ENCODE assay signal across 14 cellular contexts in the genomic region with DNA sequence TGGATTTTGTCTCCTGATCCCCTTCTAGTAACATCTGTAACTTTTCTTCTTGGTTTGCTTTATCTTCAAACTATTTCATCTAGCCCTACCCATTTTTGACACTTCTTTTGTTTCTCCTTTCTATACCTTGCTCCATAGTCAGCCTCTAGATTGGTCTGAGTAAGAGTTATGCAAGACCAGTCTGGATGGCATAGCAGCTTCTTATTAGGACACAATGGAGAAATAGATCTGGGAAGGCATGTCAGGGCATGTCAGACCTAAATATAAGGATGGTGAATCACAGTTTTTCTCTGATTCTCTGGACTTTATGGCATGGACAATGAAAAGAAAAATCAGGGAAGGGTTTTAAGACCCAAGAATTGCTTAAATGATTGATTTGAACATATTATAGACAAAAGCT.
DNase-seq lines count a peak whose midpoint lies in the region; TF ChIP-seq lines count a peak whose summit lies in the region.
"Had no signal": no experiment of that assay in that cellular context is flagged by ENCODE, and none has a peak within 500 bp of the region (broad histone marks: within the 10 kb centered on the region; RNA-seq: fewer than 3 reads in every experiment).

No MANE protein-coding gene starts in this region.

- no peak for TF ChIP-seq EP300 in Ishikawa (IDR thresholded peaks at IDR 0.05; ENCODE audit: borderline replicate concordance)

- peaks cover 17% of the 10 kb centered on the region for H3K4me1 ChIP-seq in adipocyte (ENCODE audit: control insufficient read depth, insufficient read depth, low read length)

- no peaks in the 10 kb centered on the region for H3K36me3 ChIP-seq in adipocyte (ENCODE audit: control insufficient read depth, insufficient read depth, low read length, severe bottlenecking)

- H3K4me3 ChIP-seq in adipocyte (ENCODE audit: low read length) = no peak overlapping the region

- intact Hi-C loops in cardiac septum (cut with DNase I) = no loop called here

- in situ Hi-C loops in G401 (cut with HindIII; ENCODE audit: low sequenced_read_pairs) = no loop called here

- TF ChIP-seq RAD21 in Ishikawa (IDR thresholded peaks at IDR 0.05; ENCODE audit: low read depth) = no peak

- H3K27me3 ChIP-seq in adipocyte (replicated peaks; ENCODE audit: control insufficient read depth, insufficient read depth, low read length) = no peaks in the 10 kb centered on the region

- peak overlapping the region; percentile 49 for H3K9ac ChIP-seq in adipocyte (ENCODE audit: low read length)

- DNase-seq in AG08395 (ENCODE audit: low spot score) (peak; percentile 41), adipocyte (ENCODE audit: low read depth) (peak; percentile 87), iris pigment epithelial cell (ENCODE audit: low read depth) (peak; percentile 89), NCI-H2196 (lab: John Stamatoyannopoulos, UW; ENCODE audit: unreplicated experiment) (no peak), G401 (ENCODE audit: low spot score) (no peak), cardiac septum (ENCODE audit: low spot score) (no peak)
- no peak for DNase-seq in activated CD4-positive, alpha-beta T cell treated with anti-CD3 and anti-CD28 coated beads, Interleukin-2, amount 50 U/mL, for 48 hours
- DNase-seq: activated T-cell treated with anti-CD3 and anti-CD28 coated beads, Interleukin-2, amount 50 U/mL, for 72 hours; CD4-positive, alpha-beta memory T cell; hypothalamus; naive thymus-derived CD8-positive, alpha-beta T cell; stimulated activated CD4-positive, alpha-beta T cell treated with anti-CD3 and anti-CD28 coated beads, Interleukin-15, amount 100 ng/mL, for 24 hours; stimulated activated naive CD4-positive, alpha-beta T cell had no signal

- H3K9me3 ChIP-seq in adipocyte (ENCODE audit: control insufficient read depth, low read length) = no peaks in the 10 kb centered on the region

TF ChIP-seq in Ishikawa, 13 proteins besides CTCF, POLR2A, EP300 and RAD21:
- TF ChIP-seq CEBPB (IDR thresholded peaks at IDR 0.05) = 0 out of 2 replicates have a peak, but pooled peaks have one; percentile 5
- TF ChIP-seq ZBTB7A (IDR thresholded peaks at IDR 0.05; ENCODE audit: low read depth) = no peak
- TF ChIP-seq, protein P1, sequence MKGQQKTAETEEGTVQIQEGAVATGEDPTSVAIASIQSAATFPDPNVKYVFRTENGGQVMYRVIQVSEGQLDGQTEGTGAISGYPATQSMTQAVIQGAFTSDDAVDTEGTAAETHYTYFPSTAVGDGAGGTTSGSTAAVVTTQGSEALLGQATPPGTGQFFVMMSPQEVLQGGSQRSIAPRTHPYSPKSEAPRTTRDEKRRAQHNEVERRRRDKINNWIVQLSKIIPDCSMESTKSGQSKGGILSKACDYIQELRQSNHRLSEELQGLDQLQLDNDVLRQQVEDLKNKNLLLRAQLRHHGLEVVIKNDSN (IDR thresholded peaks at IDR 0.05) = no peak
- TF ChIP-seq YY1 (IDR thresholded peaks at IDR 0.05; ENCODE audit: low read depth) = no peak
- no peak for TF ChIP-seq FOXM1 (IDR thresholded peaks at IDR 0.05; ENCODE audit: borderline replicate concordance, low read depth)
- TF ChIP-seq NFIC (IDR thresholded peaks at IDR 0.05) = no peak

Comparison
In these comparisons a context has a peak if more than half of its experiments do, and no peak if none do; other contexts are left out.
1. DNase-seq: peak in AG08395 (single experiment), adipocyte (single experiment) and iris pigment epithelial cell (single experiment); none in NCI-H2196 (single experiment), G401 (single experiment), activated CD4-positive, alpha-beta T cell treated with anti-CD3 and anti-CD28 coated beads, Interleukin-2, amount 50 U/mL, for 48 hours (0 of 2) and cardiac septum (single experiment).